ENCODE assay signal across 16 cellular contexts in the genomic region with DNA sequence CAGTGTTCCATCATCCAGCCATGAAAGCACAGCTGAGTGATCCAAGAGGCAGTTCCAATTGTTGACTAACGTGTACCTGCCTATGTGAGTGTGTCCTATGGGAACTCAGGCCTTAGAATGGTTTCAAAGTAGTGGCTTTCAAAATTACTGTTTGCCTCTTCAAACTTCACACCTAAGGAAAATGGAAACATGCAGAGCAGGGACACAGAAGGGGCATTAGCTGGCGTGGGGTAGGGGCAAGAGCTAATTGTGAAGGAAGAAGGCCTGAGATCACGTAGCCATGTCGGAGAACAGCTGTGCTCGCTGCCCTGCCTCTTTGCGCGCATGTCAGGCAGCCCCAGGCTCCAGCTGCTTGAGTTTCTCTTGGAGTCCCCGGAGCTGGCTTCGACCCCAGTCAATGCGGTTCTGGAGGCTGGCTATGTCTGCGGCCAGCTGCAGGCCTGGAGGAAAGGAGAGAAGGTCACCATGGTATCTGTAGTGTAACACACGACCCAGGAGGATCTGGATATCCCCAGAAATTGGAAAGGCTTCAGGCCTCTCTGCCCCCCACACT.
"Had no signal": no experiment of that assay in that cellular context is flagged by ENCODE, and none has a peak within 500 bp of the region (broad histone marks: within the 10 kb centered on the region; RNA-seq: fewer than 3 reads in every experiment).

No MANE protein-coding gene starts in this region.

- H3K9me3 ChIP-seq: gastrocnemius medialis, heart right ventricle, lower lobe of right lung, SJCRH30, tibial nerve had no signal

- ATAC-seq: activated CD4-positive, alpha-beta T cell treated with anti-CD3 and anti-CD28 coated beads for 36 hours; gastrocnemius medialis; heart right ventricle; left colon; lower lobe of right lung had no signal

- H3K4me3 Mint-ChIP-seq: activated CD4-positive, alpha-beta T cell treated with anti-CD3 and anti-CD28 coated beads for 36 hours; activated naive CD8-positive, alpha-beta T cell treated with anti-CD3 and anti-CD28 coated beads for 36 hours had no signal

- H3K36me3 ChIP-seq: SJCRH30 had no signal

- DNase-seq: activated CD4-positive, alpha-beta T cell treated with anti-CD3 and anti-CD28 coated beads for 36 hours; activated gamma-delta T cell; activated naive CD8-positive, alpha-beta T cell treated with anti-CD3 and anti-CD28 coated beads for 36 hours; dermis blood vessel endothelial cell; gastrocnemius medialis; heart right ventricle; left colon; lower lobe of right lung; SJCRH30; stimulated activated CD4-positive, alpha-beta T cell treated with anti-CD3 and anti-CD28 coated beads, Interleukin-15, amount 100 ng/mL, for 24 hours; stimulated activated CD4-positive, alpha-beta T cell treated with anti-CD3 and anti-CD28 coated beads, Interleukin-4, amount 100 ng/mL, for 24 hours; stimulated activated naive CD4-positive, alpha-beta T cell treated with Interleukin-2 at 50 U/mL for 16 hours; substantia nigra; T-helper 2 cell had no signal

- H3K9me3 Mint-ChIP-seq: activated naive CD8-positive, alpha-beta T cell treated with anti-CD3 and anti-CD28 coated beads for 36 hours had no signal

- H3K27ac ChIP-seq: heart right ventricle, lower lobe of right lung, SJCRH30, skin epidermis, tibial nerve had no signal

- H3K27me3 ChIP-seq: gastrocnemius medialis, heart right ventricle, SJCRH30, tibial nerve had no signal

- H3K27me3 Mint-ChIP-seq: activated CD4-positive, alpha-beta T cell treated with anti-CD3 and anti-CD28 coated beads for 36 hours had no signal

- H3K4me3 ChIP-seq: gastrocnemius medialis, heart right ventricle, lower lobe of right lung, SJCRH30, skin epidermis, tibial nerve had no signal
